Comparison of ENCODE assay signal across 10 cellular contexts in genomic region chr10:79250259-79250658, GRCh38.
DNase-seq lines count a peak whose midpoint lies in the region; ATAC-seq and TF ChIP-seq lines count a peak whose summit lies in the region.
"Had no signal": no experiment of that assay in that cellular context is flagged by ENCODE, and none has a peak within 500 bp of the region (broad histone marks: within the 10 kb centered on the region; RNA-seq: fewer than 3 reads in every experiment).

No MANE protein-coding gene starts in this region.

- DNase-seq in GM12865 (ENCODE audit: low read depth) (peak; percentile 74), Peyer's patch (peak in 2 of 3 donors; percentile 91), midbrain (lab: John Stamatoyannopoulos, UW) (peak; percentile 56), epidermal melanocyte (ENCODE audit: insufficient read length, low spot score) (no peak), NCI-H187 treated with DMSO at 0.1 percent for 48 hours (lab: John Stamatoyannopoulos, UW) (no peak), NCI-H2081 (lab: John Stamatoyannopoulos, UW) (no peak)
- DNase-seq in activated CD4-positive, CD25-positive, alpha-beta regulatory T cell (lab: John Stamatoyannopoulos, UW): no peak

- H3K27me3 ChIP-seq in Peyer's patch: no peaks in the 10 kb centered on the region
- H3K27me3 ChIP-seq: heart left ventricle had no signal

- H3K4me3 ChIP-seq in GM12865 (ENCODE audit: low read depth, low read length) (peak overlapping the region; percentile 84), Peyer's patch (no peak overlapping the region)
- H3K4me3 ChIP-seq: heart left ventricle had no signal

- H3K9me3 ChIP-seq in Peyer's patch: no peaks in the 10 kb centered on the region
- H3K9me3 ChIP-seq: heart left ventricle had no signal

- ATAC-seq in HG02588 (IDR thresholded peaks at IDR 0.05; ENCODE audit: unreplicated experiment): peak; percentile 23
- ATAC-seq: heart left ventricle, Panc1 had no signal

- no peak for TF ChIP-seq POLR2A in Peyer's patch (IDR thresholded peaks at IDR 0.05)

- H3K27ac ChIP-seq in Peyer's patch: peak overlapping the region; percentile 83 to 91 (median 84)

- no peak for TF ChIP-seq CTCF in GM12865 (IDR thresholded peaks at IDR 0.05; ENCODE audit: insufficient read depth, low read depth, low read length, missing control alignments)
- no peak for TF ChIP-seq CTCF in Peyer's patch (IDR thresholded peaks at IDR 0.05)

- peaks cover 7 to 74% (median 54%) of the 10 kb centered on the region in 4 donors for H3K4me1 ChIP-seq in Peyer's patch

- no peaks in the 10 kb centered on the region for H3K36me3 ChIP-seq in Peyer's patch

Comparison
In these comparisons a context has a peak if more than half of its experiments do, and no peak if none do; other contexts are left out.
1. DNase-seq: peak in GM12865 (single experiment), Peyer's patch (2 of 3) and midbrain (single experiment); none in epidermal melanocyte (single experiment), activated CD4-positive, CD25-positive, alpha-beta regulatory T cell (0 of 4), NCI-H187 treated with DMSO at 0.1 percent for 48 hours (single experiment) and NCI-H2081 (0 of 2).